In the genomic region with DNA sequence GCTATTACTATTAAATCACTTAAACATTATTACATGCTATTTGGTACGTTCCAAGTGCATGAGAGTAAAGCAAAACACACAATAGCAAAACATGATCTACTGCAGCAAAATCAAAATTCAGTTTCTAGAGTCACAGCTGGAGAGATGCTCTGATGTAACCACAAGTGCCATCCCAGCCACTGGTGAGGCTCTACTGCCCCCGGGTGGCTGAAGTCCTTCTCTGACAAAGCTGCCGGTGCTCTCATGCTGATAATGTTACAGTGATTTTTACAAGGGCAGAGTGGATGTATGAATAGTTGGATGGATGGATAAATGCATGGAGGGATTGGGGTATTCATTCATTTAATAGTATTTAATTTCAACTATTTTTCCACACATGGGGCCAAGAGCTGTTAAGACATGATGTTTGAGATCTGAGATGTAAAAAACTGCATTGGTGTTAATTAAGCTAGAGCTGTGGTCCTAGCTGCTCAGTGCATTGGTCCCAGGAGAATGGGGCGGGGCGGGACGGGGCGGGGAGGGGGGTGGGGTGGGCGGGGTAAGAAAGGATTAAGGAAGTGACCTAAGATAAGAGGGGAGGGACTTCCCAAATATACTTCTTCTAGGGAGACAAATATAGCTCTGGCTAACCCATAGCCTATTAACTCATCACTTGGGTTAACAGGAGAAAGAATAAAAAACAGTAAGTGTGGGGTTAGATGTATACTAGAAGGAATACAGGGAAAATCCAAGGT, we compare ENCODE assay signal across 9 cellular contexts. TPM values are rescaled to one million over a fixed set of nuclear protein-coding genes. Genes with fewer than 3 reads are reported as not detected.
DNase-seq lines count a peak whose midpoint lies in the region; ATAC-seq and TF ChIP-seq lines count a peak whose summit lies in the region.
"Had no signal": no experiment of that assay in that cellular context is flagged by ENCODE, and none has a peak within 500 bp of the region (broad histone marks: within the 10 kb centered on the region; RNA-seq: fewer than 3 reads in every experiment).

No MANE protein-coding gene starts in this region.

- peak; percentile 97 for TF ChIP-seq CTCF in OCI-LY3 (IDR thresholded peaks at IDR 0.05; ENCODE audit: low read depth, low read length)
- TF ChIP-seq CTCF in esophagus muscularis mucosa (IDR thresholded peaks at IDR 0.05): peak; percentile 68 to 79 (median 68)

- intact Hi-C loops in esophagus muscularis mucosa (cut with DNase I): loop anchor here (5.0 kb wide), 1 partner anchor 373 kb away; no protein-coding TSS in a partner anchor
- intact Hi-C loops in naive thymus-derived CD4-positive, alpha-beta T cell (cut with micrococcal nuclease): loop anchor here (1.0 to 2.0 kb wide), 3 partner anchors 366 to 375 kb away; no protein-coding TSS in a partner anchor

- peak overlapping the region; percentile 78; the same call in 1 of the 2 replicates for H2AFZ ChIP-seq in OCI-LY3 (ENCODE audit: low read depth, low read length)

- H3K27ac ChIP-seq in OCI-LY3 (ENCODE audit: low read length) (no peak overlapping the region), esophagus muscularis mucosa (replicated peaks in 1 of 4) (no peak overlapping the region)
- no peak overlapping the region for H3K27ac ChIP-seq in naive thymus-derived CD4-positive, alpha-beta T cell (ENCODE audit: low read depth, low read length)

- peak; percentile 74 for ATAC-seq in naive thymus-derived CD4-positive, alpha-beta T cell
- ATAC-seq in stimulated activated naive CD8-positive, alpha-beta T cell treated with anti-CD3 and anti-CD28 coated beads, Interleukin-15, amount 100 ng/mL, for 72 hours: peak; percentile 83
- no peak for ATAC-seq in GM21528 (IDR thresholded peaks at IDR 0.05; ENCODE audit: low FRiP score, unreplicated experiment)

- H3K27me3 Mint-ChIP-seq in naive thymus-derived CD4-positive, alpha-beta T cell: peaks cover 16 to 36% (median 24%) of the 10 kb centered on the region in 5 donors
- peaks cover 41% of the 10 kb centered on the region for H3K27me3 Mint-ChIP-seq in stimulated activated naive CD8-positive, alpha-beta T cell treated with anti-CD3 and anti-CD28 coated beads, Interleukin-15, amount 100 ng/mL, for 72 hours

- no peak for TF ChIP-seq EP300 in esophagus muscularis mucosa (IDR thresholded peaks at IDR 0.05)

- H3K27ac Mint-ChIP-seq in naive thymus-derived CD4-positive, alpha-beta T cell: no peak overlapping the region
- H3K27ac Mint-ChIP-seq in stimulated activated naive CD8-positive, alpha-beta T cell treated with anti-CD3 and anti-CD28 coated beads, Interleukin-15, amount 100 ng/mL, for 72 hours: no peak overlapping the region
- H3K27ac Mint-ChIP-seq: activated naive CD8-positive, alpha-beta T cell had no signal

- POLR2A ChIA-PET in naive thymus-derived CD4-positive, alpha-beta T cell (lab: Charles Lee): no interaction called here

- no peak overlapping the region for H3K9ac ChIP-seq in OCI-LY3 (ENCODE audit: low read length)

- WGBS in esophagus muscularis mucosa: 3% methylated on average over 8 of the region's 8 CpGs

- peak overlapping the region; percentile 54 for H3K4me2 ChIP-seq in OCI-LY3 (ENCODE audit: low read length)

- peaks cover 0 to 5% (median 0%) of the 10 kb centered on the region in 7 donors for H3K4me1 Mint-ChIP-seq in naive thymus-derived CD4-positive, alpha-beta T cell
- no peaks in the 10 kb centered on the region for H3K4me1 Mint-ChIP-seq in stimulated activated naive CD8-positive, alpha-beta T cell treated with anti-CD3 and anti-CD28 coated beads, Interleukin-15, amount 100 ng/mL, for 72 hours

- TF ChIP-seq POLR2A in esophagus muscularis mucosa (IDR thresholded peaks at IDR 0.05; ENCODE audit: low read depth): no peak

- H3K4me1 ChIP-seq in OCI-LY3 (ENCODE audit: low read length) (peaks cover 4% of the 10 kb centered on the region; the same call in 1 of the 2 replicates), esophagus muscularis mucosa (no peaks in the 10 kb centered on the region)
- no peaks in the 10 kb centered on the region for H3K4me1 ChIP-seq in naive thymus-derived CD4-positive, alpha-beta T cell (ENCODE audit: control insufficient read depth in 2 of 2, insufficient read depth in 2 of 2, low read length in 2 of 2)

- H3K79me2 ChIP-seq in OCI-LY3 (ENCODE audit: low read length): no peaks in the 10 kb centered on the region

- no peak overlapping the region for H3K4me3 ChIP-seq in Jurkat, Clone E6-1 (ENCODE audit: low read length)
- H3K4me3 ChIP-seq in OCI-LY3 (ENCODE audit: low read length): peak overlapping the region; percentile 43
- H3K4me3 ChIP-seq in esophagus muscularis mucosa: no peak overlapping the region
- no peak overlapping the region for H3K4me3 ChIP-seq in naive thymus-derived CD4-positive, alpha-beta T cell (ENCODE audit: low read length)

- no peaks in the 10 kb centered on the region for H3K9me3 ChIP-seq in OCI-LY3 (ENCODE audit: insufficient read depth, low read length)
- no peaks in the 10 kb centered on the region for H3K9me3 ChIP-seq in esophagus muscularis mucosa
- H3K9me3 ChIP-seq in naive thymus-derived CD4-positive, alpha-beta T cell (ENCODE audit: control insufficient read depth in 2 of 3, low read length in 3 of 3): no peaks in the 10 kb centered on the region

- peaks cover 0 to 3% (median 0%) of the 10 kb centered on the region in 11 donors for H3K9me3 Mint-ChIP-seq in naive thymus-derived CD4-positive, alpha-beta T cell
- no peaks in the 10 kb centered on the region for H3K9me3 Mint-ChIP-seq in stimulated activated naive CD8-positive, alpha-beta T cell treated with anti-CD3 and anti-CD28 coated beads, Interleukin-15, amount 100 ng/mL, for 72 hours

- H4K20me1 ChIP-seq in OCI-LY3 (ENCODE audit: insufficient read depth, low read length): no peaks in the 10 kb centered on the region

- no peaks in the 10 kb centered on the region for H3K36me3 Mint-ChIP-seq in naive thymus-derived CD4-positive, alpha-beta T cell
- H3K36me3 Mint-ChIP-seq: activated naive CD8-positive, alpha-beta T cell had no signal

- CTCF ChIA-PET in naive thymus-derived CD4-positive, alpha-beta T cell (lab: Charles Lee): interaction anchor here (0.6 to 1.8 kb wide), 7 partner anchors 21 to 386 kb away, joined by 3 to 9 read pairs (median 3); no protein-coding TSS in a partner anchor

- no peak overlapping the region for H3K4me3 Mint-ChIP-seq in naive thymus-derived CD4-positive, alpha-beta T cell
- no peak overlapping the region for H3K4me3 Mint-ChIP-seq in stimulated activated naive CD8-positive, alpha-beta T cell treated with anti-CD3 and anti-CD28 coated beads, Interleukin-15, amount 100 ng/mL, for 72 hours
- H3K4me3 Mint-ChIP-seq: activated naive CD8-positive, alpha-beta T cell had no signal

- DNase-seq in DMS 273 (lab: John Stamatoyannopoulos, UW; ENCODE audit: unreplicated experiment) (peak; percentile 87), activated T-cell treated with anti-CD3 and anti-CD28 coated beads for 24 hours (ENCODE audit: low read depth) (peak; percentile 40), esophagus muscularis mucosa (ENCODE audit: extremely low spot score) (no peak)
- peak; percentile 61 for DNase-seq in Jurkat, Clone E6-1 (ENCODE audit: low read depth, low spot score)
- DNase-seq in naive thymus-derived CD4-positive, alpha-beta T cell: peak; percentile 22 to 61 (median 50)
- DNase-seq in stimulated activated naive CD8-positive, alpha-beta T cell treated with anti-CD3 and anti-CD28 coated beads, Interleukin-15, amount 100 ng/mL, for 72 hours: peak; percentile 50 to 69

- peaks cover 33% of the 10 kb centered on the region for H3K27me3 ChIP-seq in OCI-LY3 (ENCODE audit: low read depth, low read length)
- H3K27me3 ChIP-seq in esophagus muscularis mucosa: peaks cover 0 to 22% (median 0%) of the 10 kb centered on the region in 4 donors
- H3K27me3 ChIP-seq in naive thymus-derived CD4-positive, alpha-beta T cell (ENCODE audit: control insufficient read depth in 2 of 2, insufficient read depth in 2 of 2, low read length in 2 of 2): no peaks in the 10 kb centered on the region

- H3K36me3 ChIP-seq in OCI-LY3 (replicated peaks; ENCODE audit: low read depth, low read length): no peaks in the 10 kb centered on the region
- no peaks in the 10 kb centered on the region for H3K36me3 ChIP-seq in esophagus muscularis mucosa
- no peaks in the 10 kb centered on the region for H3K36me3 ChIP-seq in naive thymus-derived CD4-positive, alpha-beta T cell (ENCODE audit: control insufficient read depth in 2 of 3, insufficient read depth in 3 of 3, low read length in 3 of 3)

RNA-seq across cellular contexts. Expression of a gene that starts 5.3 kb away (rescaled TPM):
- polyA plus RNA-seq in Jurkat, Clone E6-1 (2012; ENCODE audit: insufficient read depth, insufficient read length): not detected
- total RNA-seq in esophagus muscularis mucosa: 1 to 10 TPM; 3.1 to 5.8 (median 3.9) TPM
- 1 to 10 TPM in 1 of 5 experiments, under 1 TPM in 3, not detected in 1; 0.51 to 1.3 (median 0.63) TPM for total RNA-seq in naive thymus-derived CD4-positive, alpha-beta T cell
- polyA plus RNA-seq in naive thymus-derived CD4-positive, alpha-beta T cell: 1 to 10 TPM in 1 of 2 donors, under 1 TPM in 1; 0.25 to 1.1 TPM
